1 cellular context compared by ENCODE assay signal in genomic region chr4:147731611-147732515, GRCh38.
TF ChIP-seq lines count a peak whose summit lies in the region.

A gene with protein sequence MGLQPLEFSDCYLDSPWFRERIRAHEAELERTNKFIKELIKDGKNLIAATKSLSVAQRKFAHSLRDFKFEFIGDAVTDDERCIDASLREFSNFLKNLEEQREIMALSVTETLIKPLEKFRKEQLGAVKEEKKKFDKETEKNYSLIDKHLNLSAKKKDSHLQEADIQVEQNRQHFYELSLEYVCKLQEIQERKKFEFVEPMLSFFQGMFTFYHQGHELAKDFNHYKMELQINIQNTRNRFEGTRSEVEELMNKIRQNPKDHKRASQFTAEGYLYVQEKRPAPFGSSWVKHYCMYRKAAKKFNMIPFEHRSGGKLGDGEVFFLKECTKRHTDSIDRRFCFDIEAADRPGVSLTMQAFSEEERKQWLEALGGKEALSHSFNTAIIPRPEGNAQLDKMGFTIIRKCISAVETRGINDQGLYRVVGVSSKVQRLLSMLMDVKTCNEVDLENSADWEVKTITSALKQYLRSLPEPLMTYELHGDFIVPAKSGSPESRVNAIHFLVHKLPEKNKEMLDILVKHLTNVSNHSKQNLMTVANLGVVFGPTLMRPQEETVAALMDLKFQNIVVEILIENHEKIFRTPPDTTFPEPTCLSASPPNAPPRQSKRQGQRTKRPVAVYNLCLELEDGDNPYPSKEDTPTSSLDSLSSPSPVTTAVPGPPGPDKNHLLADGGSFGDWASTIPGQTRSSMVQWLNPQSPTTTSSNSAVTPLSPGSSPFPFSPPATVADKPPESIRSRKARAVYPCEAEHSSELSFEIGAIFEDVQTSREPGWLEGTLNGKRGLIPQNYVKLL (plus strand): TSS chr4:147732088. CDS start chr4:147732302, 214 bp downstream.

TF ChIP-seq in WTC11, 78 proteins besides CTCF, POLR2A, EP300 and RAD21 (continued from another document):
- 0 out of 2 replicates have a peak, but pooled peaks have one; percentile 6 for TF ChIP-seq ARID4B (CRISPR knock-in tag; IDR thresholded peaks at IDR 0.05; ENCODE audit: borderline replicate concordance)
- no peak for TF ChIP-seq MLX (CRISPR knock-in tag; IDR thresholded peaks at IDR 0.05)
- TF ChIP-seq SMAD3 (CRISPR knock-in tag; IDR thresholded peaks at IDR 0.05; ENCODE audit: borderline replicate concordance): 0 out of 2 replicates have a peak, but pooled peaks have one; percentile 43
- TF ChIP-seq ETV6 (CRISPR knock-in tag; IDR thresholded peaks at IDR 0.05): peak; percentile 10
- peak; percentile 22; the same call in 1 of the 2 replicates for TF ChIP-seq FOXP1 (CRISPR knock-in tag; IDR thresholded peaks at IDR 0.05; ENCODE audit: borderline replicate concordance)
- TF ChIP-seq, protein P1, sequence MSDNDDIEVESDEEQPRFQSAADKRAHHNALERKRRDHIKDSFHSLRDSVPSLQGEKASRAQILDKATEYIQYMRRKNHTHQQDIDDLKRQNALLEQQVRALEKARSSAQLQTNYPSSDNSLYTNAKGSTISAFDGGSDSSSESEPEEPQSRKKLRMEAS (CRISPR knock-in tag; IDR thresholded peaks at IDR 0.05): 0 out of 2 replicates have a peak, but pooled peaks have one; percentile 3
- TF ChIP-seq NFE2L1 (CRISPR knock-in tag; IDR thresholded peaks at IDR 0.05): no peak
- TF ChIP-seq, protein P2, sequence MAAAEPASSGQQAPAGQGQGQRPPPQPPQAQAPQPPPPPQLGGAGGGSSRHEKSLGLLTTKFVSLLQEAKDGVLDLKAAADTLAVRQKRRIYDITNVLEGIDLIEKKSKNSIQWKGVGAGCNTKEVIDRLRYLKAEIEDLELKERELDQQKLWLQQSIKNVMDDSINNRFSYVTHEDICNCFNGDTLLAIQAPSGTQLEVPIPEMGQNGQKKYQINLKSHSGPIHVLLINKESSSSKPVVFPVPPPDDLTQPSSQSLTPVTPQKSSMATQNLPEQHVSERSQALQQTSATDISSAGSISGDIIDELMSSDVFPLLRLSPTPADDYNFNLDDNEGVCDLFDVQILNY (CRISPR knock-in tag; IDR thresholded peaks at IDR 0.05): peak; percentile 58; the same call in 1 of the 2 replicates
- no peak for TF ChIP-seq ZNF416 (CRISPR knock-in tag; IDR thresholded peaks at IDR 0.05)
- 0 out of 2 replicates have a peak, but pooled peaks have one; percentile 27 for TF ChIP-seq ZNF232 (CRISPR knock-in tag; IDR thresholded peaks at IDR 0.05)
- no peak for TF ChIP-seq MYBL2 (CRISPR knock-in tag; IDR thresholded peaks at IDR 0.05)
- 0 out of 2 replicates have a peak, but pooled peaks have one; percentile 6 for TF ChIP-seq TEAD1 (CRISPR knock-in tag; IDR thresholded peaks at IDR 0.05)
- TF ChIP-seq IRF2 (CRISPR knock-in tag; IDR thresholded peaks at IDR 0.05; ENCODE audit: borderline replicate concordance, low read depth): no peak
